Comparison of ENCODE assay signal across 18 cellular contexts in the genomic region with DNA sequence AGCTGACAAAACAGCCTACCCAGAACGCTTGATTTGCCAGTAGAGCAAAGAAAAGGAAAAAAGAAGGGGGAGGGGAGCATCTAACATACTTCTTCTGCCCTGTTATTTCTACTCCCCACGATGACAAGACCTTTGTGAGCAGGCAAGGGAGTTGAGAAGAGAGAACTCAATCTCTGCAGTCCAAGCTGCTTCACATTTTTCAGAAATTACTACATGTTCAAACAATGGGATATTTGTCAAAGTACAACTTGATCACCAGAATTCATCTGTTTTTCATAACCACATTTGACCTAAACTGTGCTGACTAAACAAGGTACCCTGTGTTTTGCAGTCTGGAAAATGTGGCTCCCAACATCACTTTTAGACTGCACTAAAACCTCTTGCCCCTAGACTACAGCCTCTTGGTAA.
DNase-seq lines count a peak whose midpoint lies in the region; ATAC-seq and TF ChIP-seq lines count a peak whose summit lies in the region.
"Had no signal": no experiment of that assay in that cellular context is flagged by ENCODE, and none has a peak within 500 bp of the region (broad histone marks: within the 10 kb centered on the region; RNA-seq: fewer than 3 reads in every experiment).

No MANE protein-coding gene starts in this region.

- H3K36me3 Mint-ChIP-seq in neural progenitor cell: no peaks in the 10 kb centered on the region
- peaks cover 18% of the 10 kb centered on the region for H3K36me3 Mint-ChIP-seq in T-cell

- H3K27ac ChIP-seq in IMR-90 (ENCODE audit: insufficient read depth, low read length): no peak overlapping the region
- H3K27ac ChIP-seq in ectodermal cell (ENCODE audit: insufficient read depth, low read depth, low read length, poor library complexity, severe bottlenecking): peak overlapping the region; percentile 60
- H3K27ac ChIP-seq in neural progenitor cell: no peak overlapping the region
- H3K27ac ChIP-seq in lower lobe of right lung: no peak overlapping the region
- H3K27ac ChIP-seq: HL-60, prostate gland, WERI-Rb-1 had no signal

- TF ChIP-seq POLR2A in IMR-90 (IDR thresholded peaks at IDR 0.05; ENCODE audit: low read depth, low read length): no peak

- H3K36me3 ChIP-seq in BJ (ENCODE audit: control insufficient read depth, insufficient read depth, low read length) (no peaks in the 10 kb centered on the region), IMR-90 (ENCODE audit: control insufficient read depth, insufficient read depth, low read length) (no peaks in the 10 kb centered on the region), ectodermal cell (ENCODE audit: control insufficient read depth, insufficient read depth, low read length) (no peaks in the 10 kb centered on the region), neural progenitor cell (no peaks in the 10 kb centered on the region), lower lobe of right lung (no peaks in the 10 kb centered on the region)
- H3K36me3 ChIP-seq: prostate gland, WERI-Rb-1 had no signal

- no peak overlapping the region for H2AK9ac ChIP-seq in IMR-90 (replicated peaks; ENCODE audit: low read depth, low read length, poor library complexity)

- WGBS in IMR-90 (ENCODE audit: extremely low coverage in 2 of 2, insufficient read length in 1 of 2), 2 experiments: no CpG with 5 or more reads among the region's 2 CpGs
- 13 to 33% methylated on average over 2 of the region's 2 CpGs for WGBS in ectodermal cell, 2 experiments

- H3K9ac ChIP-seq in IMR-90 (ENCODE audit: low read depth, low read length): no peak overlapping the region
- H3K9ac ChIP-seq in neural progenitor cell: no peak overlapping the region

- DNase-seq in BJ (ENCODE audit: low read depth) (peak; percentile 35), IMR-90 (peak; percentile 53), neural progenitor cell (ENCODE audit: low spot score) (peak; percentile 15), CD1c-positive myeloid dendritic cell (ENCODE audit: extremely low spot score) (no peak), T-cell (no peak), NOMO-1 (lab: John Stamatoyannopoulos, UW; ENCODE audit: unreplicated experiment in 2 of 2) (no peak), lower lobe of right lung (no peak)
- DNase-seq: CD8-positive, alpha-beta memory T cell; GOT3; hypothalamus; NCI-H1092; NCI-H526 treated with DMSO at 0.1 percent for 48 hours; Right ventricle myocardium superior; WERI-Rb-1 had no signal

- H4K20me1 ChIP-seq in IMR-90 (ENCODE audit: insufficient read depth, low read length): no peaks in the 10 kb centered on the region
- H4K20me1 ChIP-seq in neural progenitor cell (ENCODE audit: low read depth): no peaks in the 10 kb centered on the region

- in situ Hi-C loops in IMR-90 (cut with MboI; ENCODE audit: low sequenced_read_pairs): no loop called here

- no peak overlapping the region for H4K91ac ChIP-seq in IMR-90 (ENCODE audit: insufficient read depth, low read depth, low read length)

- H3K4me3 ChIP-seq in BJ (ENCODE audit: low read depth, low read length): no peak overlapping the region
- no peak overlapping the region for H3K4me3 ChIP-seq in IMR-90 (ENCODE audit: insufficient read depth, low read depth, low read length)
- H3K4me3 ChIP-seq in ectodermal cell (ENCODE audit: insufficient read depth, low read depth, low read length): no peak overlapping the region
- no peak overlapping the region for H3K4me3 ChIP-seq in neural progenitor cell
- no peak overlapping the region for H3K4me3 ChIP-seq in lower lobe of right lung
- H3K4me3 ChIP-seq: prostate gland had no signal

- no peaks in the 10 kb centered on the region for H3K27me3 ChIP-seq in BJ (ENCODE audit: control insufficient read depth, insufficient read depth, low read length)
- H3K27me3 ChIP-seq in IMR-90 (ENCODE audit: control insufficient read depth, insufficient read depth, low read length): no peaks in the 10 kb centered on the region
- H3K27me3 ChIP-seq in ectodermal cell (ENCODE audit: control insufficient read depth, insufficient read depth, low read length, poor library complexity, severe bottlenecking): no peaks in the 10 kb centered on the region
- no peaks in the 10 kb centered on the region for H3K27me3 ChIP-seq in neural progenitor cell
- no peaks in the 10 kb centered on the region for H3K27me3 ChIP-seq in lower lobe of right lung (ENCODE audit: low read depth)

- H3K9me3 Mint-ChIP-seq in neural progenitor cell (no peaks in the 10 kb centered on the region), T-cell (peaks cover 0 to 10% (median 0%) of the 10 kb centered on the region in 3 donors)

- no peak overlapping the region for H2AK5ac ChIP-seq in IMR-90 (ENCODE audit: low read depth, low read length)

- CTCF ChIA-PET in BJ (lab: Yijun Ruan, JAX): no interaction called here
- CTCF ChIA-PET in IMR-90 (lab: Yijun Ruan, JAX): interaction anchor here (0.6 kb wide), 1 partner anchor 20 kb away, joined by 3 read pairs; no protein-coding TSS in a partner anchor
- CTCF ChIA-PET in T-cell (lab: Charles Lee): no interaction called here

- H3K79me2 ChIP-seq in neural progenitor cell (ENCODE audit: low read depth): no peaks in the 10 kb centered on the region

- H3K9me1 ChIP-seq in IMR-90 (ENCODE audit: insufficient read depth, low read length): no peaks in the 10 kb centered on the region

- H3K14ac ChIP-seq in IMR-90 (replicated peaks; ENCODE audit: low read depth, low read length): no peak overlapping the region

- intact Hi-C loops in IMR-90 (cut with micrococcal nuclease): no loop called here
- intact Hi-C loops in lower lobe of right lung (cut with DNase I): no loop called here

- H3K56ac ChIP-seq in IMR-90 (ENCODE audit: extremely low read depth, insufficient read depth, low read length): no peak overlapping the region

- no peak overlapping the region for H3K4me3 Mint-ChIP-seq in neural progenitor cell
- no peak overlapping the region for H3K4me3 Mint-ChIP-seq in T-cell
- H3K4me3 Mint-ChIP-seq: CD8-positive, alpha-beta memory T cell; memory B cell had no signal

- no peak overlapping the region for H2BK5ac ChIP-seq in IMR-90 (ENCODE audit: low read depth, low read length, poor library complexity, severe bottlenecking)

- H3K18ac ChIP-seq in IMR-90 (ENCODE audit: low read depth, low read length): no peak overlapping the region

- no peak overlapping the region for H2AFZ ChIP-seq in IMR-90 (replicated peaks; ENCODE audit: low read length, poor library complexity)
- H2AFZ ChIP-seq in neural progenitor cell (replicated peaks): no peak overlapping the region

- H3K27me3 Mint-ChIP-seq in neural progenitor cell (ENCODE audit: insufficient read depth, low read depth) (no peaks in the 10 kb centered on the region), T-cell (no peaks in the 10 kb centered on the region)
- H3K27me3 Mint-ChIP-seq: CD8-positive, alpha-beta memory T cell; memory B cell had no signal

- no peak overlapping the region for H2BK15ac ChIP-seq in IMR-90 (ENCODE audit: low read depth, low read length)

- H3K23ac ChIP-seq in IMR-90 (ENCODE audit: low read depth, low read length): no peak overlapping the region

- dilution Hi-C loops in IMR-90 (cut with HindIII; ENCODE audit: low sequenced_read_pairs, unreplicated experiment): no loop called here

- POLR2A ChIA-PET in BJ (lab: Charles Lee): no interaction called here
- POLR2A ChIA-PET in IMR-90 (lab: Charles Lee; ENCODE audit: unreplicated experiment): no interaction called here
- POLR2A ChIA-PET in T-cell (lab: Charles Lee): no interaction called here

- TF ChIP-seq CTCF in BJ (IDR thresholded peaks at IDR 0.05; ENCODE audit: insufficient read depth, low read depth, low read length) (no peak), IMR-90 (conservative IDR thresholded peaks at IDR 0.05; ENCODE audit: low read depth, low read length) (no peak), neural progenitor cell (IDR thresholded peaks at IDR 0.05) (no peak), lower lobe of right lung (IDR thresholded peaks at IDR 0.05) (no peak)

- H2BK120ac ChIP-seq in IMR-90 (ENCODE audit: low read depth, low read length): no peak overlapping the region

- no peak overlapping the region for H3K4ac ChIP-seq in IMR-90 (ENCODE audit: low read depth, low read length)

- H3K4me2 ChIP-seq in IMR-90 (ENCODE audit: low read depth, low read length): no peak overlapping the region
- peak overlapping the region; percentile 2 for H3K4me2 ChIP-seq in neural progenitor cell

- no TSS peak for BruUV-seq in IMR-90 (replicated peaks; lab: Mats Ljungman, UMichigan)

- H2BK20ac ChIP-seq in IMR-90 (ENCODE audit: low read depth, low read length): no peak overlapping the region

- no peak for TF ChIP-seq RAD21 in IMR-90 (IDR thresholded peaks at IDR 0.05; ENCODE audit: low read length)

- peaks cover 0 to 2% of the 10 kb centered on the region in 2 experiments; a peak in 1 of 4 replicates for H3K79me1 ChIP-seq in IMR-90 (ENCODE audit: low read depth in 1 of 2, low read length in 2 of 2)

- H3F3A ChIP-seq in neural progenitor cell (ENCODE audit: low read depth): no peaks in the 10 kb centered on the region

- ATAC-seq in IMR-90 (ENCODE audit: low read depth) (peak; percentile 72), T-cell (replicated peaks in 1 of 4) (no peak), lower lobe of right lung (no peak)

- no peak overlapping the region for H4K5ac ChIP-seq in IMR-90 (ENCODE audit: low read depth, low read length)

- H3K9me3 ChIP-seq in IMR-90 (ENCODE audit: control insufficient read depth, insufficient read depth, low read length) (no peaks in the 10 kb centered on the region), ectodermal cell (ENCODE audit: control insufficient read depth, low read length) (no peaks in the 10 kb centered on the region), neural progenitor cell (ENCODE audit: low read depth) (no peaks in the 10 kb centered on the region), lower lobe of right lung (no peaks in the 10 kb centered on the region)
- H3K9me3 ChIP-seq: prostate gland had no signal

- H3K4me1 Mint-ChIP-seq in neural progenitor cell (peaks cover 12% of the 10 kb centered on the region), T-cell (no peaks in the 10 kb centered on the region)
- H3K4me1 Mint-ChIP-seq: CD8-positive, alpha-beta memory T cell; memory B cell had no signal

- H3K27ac Mint-ChIP-seq in neural progenitor cell (peak overlapping the region; percentile 10), T-cell (no peak overlapping the region)
- H3K27ac Mint-ChIP-seq: CD8-positive, alpha-beta memory T cell; memory B cell had no signal

- no peak overlapping the region for H4K8ac ChIP-seq in IMR-90 (ENCODE audit: low read depth in 2 of 2, low read length in 2 of 2)

- H3K4me1 ChIP-seq in IMR-90 (ENCODE audit: control insufficient read depth, insufficient read depth, low read length) (peaks cover 2% of the 10 kb centered on the region; the same call in 1 of the 2 replicates), ectodermal cell (ENCODE audit: control insufficient read depth, insufficient read depth, low read length) (peaks cover 8% of the 10 kb centered on the region), neural progenitor cell (peaks cover 8% of the 10 kb centered on the region), lower lobe of right lung (peaks cover 4% of the 10 kb centered on the region)
- H3K4me1 ChIP-seq: prostate gland had no signal

TF ChIP-seq in IMR-90, 13 proteins besides CTCF, POLR2A, EP300 and RAD21 (continues in another document):
- TF ChIP-seq RFX5 (IDR thresholded peaks at IDR 0.05; ENCODE audit: low read depth, low read length) (no peak), MAZ (IDR thresholded peaks at IDR 0.05; ENCODE audit: borderline replicate concordance, low read depth, low read length) (no peak), CEBPB (IDR thresholded peaks at IDR 0.05; ENCODE audit: low read depth, low read length) (no peak)

Comparison
In these comparisons a context has a peak if more than half of its experiments do, and no peak if none do; other contexts are left out.
1. DNase-seq: peak in BJ (single experiment), IMR-90 (single experiment) and neural progenitor cell (single experiment); none in CD1c-positive myeloid dendritic cell (single experiment), T-cell (0 of 34), NOMO-1 (0 of 2) and lower lobe of right lung (single experiment).